ENCODE assay signal across 16 cellular contexts in the genomic region with DNA sequence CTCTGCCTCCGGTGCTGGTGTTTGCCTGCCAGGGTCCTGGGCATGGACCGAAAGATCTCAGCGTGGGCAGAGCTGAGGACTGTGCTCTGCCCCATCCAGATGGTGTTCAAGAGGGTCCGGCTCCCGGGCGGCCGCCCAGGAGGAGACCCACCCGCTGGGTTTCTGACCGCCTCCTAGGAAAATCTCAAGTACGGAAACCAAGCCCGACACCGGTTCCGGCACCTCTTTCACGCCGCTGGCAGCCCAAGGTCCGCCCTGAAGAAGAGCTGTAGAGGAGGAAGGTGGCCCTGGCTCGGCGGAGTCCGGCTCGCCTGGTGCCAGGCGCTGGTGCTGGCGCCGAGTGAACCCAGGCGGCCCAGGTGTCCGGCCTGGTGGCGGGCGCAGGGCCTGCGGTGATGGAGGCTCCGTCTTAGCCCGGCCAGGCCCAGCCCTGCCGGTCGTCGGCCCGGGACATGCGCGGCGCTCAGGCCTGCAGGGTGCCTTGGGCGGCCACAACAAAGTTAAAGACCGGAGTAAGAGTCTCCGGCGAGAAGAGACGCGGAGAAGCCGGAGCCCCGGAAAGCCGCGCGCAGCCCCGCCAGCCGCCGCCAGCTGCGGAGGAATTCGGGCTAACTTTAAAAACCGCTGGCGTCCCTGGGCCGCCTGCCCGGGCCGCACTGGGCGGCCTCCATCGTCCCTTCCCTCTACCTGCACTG. TPM values are rescaled to one million over a fixed set of nuclear protein-coding genes. Genes with fewer than 3 reads are reported as not detected.
DNase-seq lines count a peak whose midpoint lies in the region; ATAC-seq and TF ChIP-seq lines count a peak whose summit lies in the region.
"Had no signal": no experiment of that assay in that cellular context is flagged by ENCODE, and none has a peak within 500 bp of the region (broad histone marks: within the 10 kb centered on the region; RNA-seq: fewer than 3 reads in every experiment).

No MANE protein-coding gene starts in this region.

- H3K27me3 ChIP-seq in cardiac muscle cell: peaks cover 97% of the 10 kb centered on the region
- H3K27me3 ChIP-seq in ectodermal cell (ENCODE audit: control insufficient read depth, insufficient read depth, low read length, poor library complexity, severe bottlenecking): peaks cover 94% of the 10 kb centered on the region
- peaks cover 67% of the 10 kb centered on the region for H3K27me3 ChIP-seq in neural cell (ENCODE audit: insufficient read depth, low read depth, low read length)

- ATAC-seq in left ventricle myocardium superior (no peak), HG02938 (IDR thresholded peaks at IDR 0.05; ENCODE audit: unreplicated experiment) (no peak), HG03196 (IDR thresholded peaks at IDR 0.05; ENCODE audit: unreplicated experiment) (no peak)
- ATAC-seq: activated CD4-positive, CD25-positive, alpha-beta regulatory T cell treated with anti-CD3 and anti-CD28 coated beads, Interleukin-2, amount 50 U/mL, for 24 hours; left lobe of liver; right cardiac atrium; T-cell had no signal

- peaks cover 3% of the 10 kb centered on the region for H3F3A ChIP-seq in neural cell (ENCODE audit: insufficient read depth, low read length, poor library complexity, severe bottlenecking)

- no peaks in the 10 kb centered on the region for H3K9me2 ChIP-seq in neural cell (ENCODE audit: insufficient read depth, low read length)

- H3K27ac ChIP-seq in cardiac muscle cell: no peak overlapping the region
- H3K27ac ChIP-seq in ectodermal cell (ENCODE audit: insufficient read depth, low read depth, low read length, poor library complexity, severe bottlenecking): no peak overlapping the region
- H3K27ac ChIP-seq in neural cell (ENCODE audit: low read length): no peak overlapping the region
- no peak overlapping the region for H3K27ac ChIP-seq in RWPE1

- no peak for DNase-seq in cardiac muscle cell (ENCODE audit: low read depth in 1 of 2, low spot score in 1 of 2)
- DNase-seq in left ventricle myocardium superior: no peak
- DNase-seq in RWPE1 (ENCODE audit: low spot score): no peak
- DNase-seq in OCI-M1 (lab: John Stamatoyannopoulos, UW): no peak
- DNase-seq: Calu3; naive B cell; NCI-H1092; right cardiac atrium; stimulated activated naive CD4-positive, alpha-beta T cell; T-cell had no signal

- TF ChIP-seq CTCF in cardiac muscle cell (IDR thresholded peaks at IDR 0.05; ENCODE audit: low read depth, low read length): no peak
- TF ChIP-seq CTCF in neural cell (IDR thresholded peaks at IDR 0.05; ENCODE audit: poor library complexity, severe bottlenecking): no peak
- TF ChIP-seq CTCF in RWPE1 (conservative IDR thresholded peaks at IDR 0.05; ENCODE audit: low read depth): no peak

- peak overlapping the region; percentile 56 for H3K9ac ChIP-seq in neural cell (ENCODE audit: low read length)

- H3K9me3 ChIP-seq in cardiac muscle cell (ENCODE audit: low read depth) (no peaks in the 10 kb centered on the region), ectodermal cell (ENCODE audit: control insufficient read depth, low read length) (no peaks in the 10 kb centered on the region), neural cell (ENCODE audit: low read length) (no peaks in the 10 kb centered on the region)

- no peak overlapping the region for H2AFZ ChIP-seq in neural cell (ENCODE audit: low read depth, low read length)

- peak overlapping the region; percentile 34 for H3K4me2 ChIP-seq in neural cell (ENCODE audit: low read length)

- intact Hi-C loops in left ventricle myocardium superior (cut with micrococcal nuclease): no loop called here

- no peaks in the 10 kb centered on the region for H4K20me1 ChIP-seq in neural cell (ENCODE audit: insufficient read depth)

- H3K79me2 ChIP-seq in neural cell (replicated peaks; ENCODE audit: insufficient read depth, low read length): peaks cover 29% of the 10 kb centered on the region

- POLR2A ChIA-PET in RWPE1 (lab: Yijun Ruan, JAX; ENCODE audit: low non-redundant PET): no interaction called here

- no peak for TF ChIP-seq EP300 in neural cell (conservative IDR thresholded peaks at IDR 0.05; ENCODE audit: poor library complexity, severe bottlenecking)

- CTCF ChIA-PET in RWPE1 (lab: Yijun Ruan, JAX): no interaction called here

- WGBS in ectodermal cell, 2 experiments: 1% methylated on average over 60 of the region's 60 CpGs

- no peak for TF ChIP-seq RAD21 in neural cell (conservative IDR thresholded peaks at IDR 0.05)

- H3K4me3 ChIP-seq in cardiac muscle cell (peak overlapping the region; percentile 3), ectodermal cell (ENCODE audit: insufficient read depth, low read depth, low read length) (peak overlapping the region; percentile 39), neural cell (ENCODE audit: low read length) (peak overlapping the region; percentile 75)

- H3K36me3 ChIP-seq in cardiac muscle cell (no peaks in the 10 kb centered on the region), ectodermal cell (ENCODE audit: control insufficient read depth, insufficient read depth, low read length) (no peaks in the 10 kb centered on the region), neural cell (ENCODE audit: insufficient read depth, low read length) (no peaks in the 10 kb centered on the region)

- H3K4me1 ChIP-seq in cardiac muscle cell (ENCODE audit: low read depth): no peaks in the 10 kb centered on the region
- peaks cover 75% of the 10 kb centered on the region for H3K4me1 ChIP-seq in ectodermal cell (ENCODE audit: control insufficient read depth, insufficient read depth, low read length)

TF ChIP-seq in neural cell, 6 proteins besides CTCF, POLR2A, EP300 and RAD21:
- TF ChIP-seq EZH2 (IDR thresholded peaks at IDR 0.05; ENCODE audit: borderline replicate concordance, insufficient read depth, low read length, poor library complexity, severe bottlenecking) (no peak), REST (IDR thresholded peaks at IDR 0.05; ENCODE audit: borderline replicate concordance) (no peak), MXI1 (conservative IDR thresholded peaks at IDR 0.05; ENCODE audit: poor library complexity, severe bottlenecking) (no peak), TAF1 (IDR thresholded peaks at IDR 0.05; ENCODE audit: low read depth) (no peak), SMC3 (conservative IDR thresholded peaks at IDR 0.05; ENCODE audit: poor library complexity) (no peak), POLR2AphosphoS5 (IDR thresholded peaks at IDR 0.05) (no peak)

RNA-seq across cellular contexts. Expression of gene GRIK3, which starts 1.5 kb away (rescaled TPM):
- total RNA-seq in cardiac muscle cell: 0.09 TPM in 1 of 2 replicates, not detected in the other
- polyA plus RNA-seq in cardiac muscle cell: 0.27 TPM in 1 of 2 replicates, not detected in the other
- 0.62 TPM for total RNA-seq in left ventricle myocardium superior
- polyA plus RNA-seq in ectodermal cell (2013, experiment 1 of 4): 3.5 TPM
- 6.0 TPM for polyA plus RNA-seq in ectodermal cell (2013, experiment 2 of 4)
- polyA plus RNA-seq in ectodermal cell (2013, experiment 3 of 4): 4.8 TPM
- polyA plus RNA-seq in ectodermal cell (2013, experiment 4 of 4): 6.5 TPM
- polyA plus RNA-seq in neural cell: 5.0 and 6.3 TPM in 2 replicates
- polyA minus RNA-seq in neural cell: 15.6 and 15.8 TPM in 2 replicates
- total RNA-seq: Calu3 had no signal

Comparison
In these comparisons a context has a peak if more than half of its experiments do, and no peak if none do; other contexts are left out.
1. H3K4me3 ChIP-seq: peak in every context shown above with its lines; median percentile 75 in neural cell; 39 in ectodermal cell; 3 in cardiac muscle cell.